12 cellular contexts compared by ENCODE assay signal in the genomic region with DNA sequence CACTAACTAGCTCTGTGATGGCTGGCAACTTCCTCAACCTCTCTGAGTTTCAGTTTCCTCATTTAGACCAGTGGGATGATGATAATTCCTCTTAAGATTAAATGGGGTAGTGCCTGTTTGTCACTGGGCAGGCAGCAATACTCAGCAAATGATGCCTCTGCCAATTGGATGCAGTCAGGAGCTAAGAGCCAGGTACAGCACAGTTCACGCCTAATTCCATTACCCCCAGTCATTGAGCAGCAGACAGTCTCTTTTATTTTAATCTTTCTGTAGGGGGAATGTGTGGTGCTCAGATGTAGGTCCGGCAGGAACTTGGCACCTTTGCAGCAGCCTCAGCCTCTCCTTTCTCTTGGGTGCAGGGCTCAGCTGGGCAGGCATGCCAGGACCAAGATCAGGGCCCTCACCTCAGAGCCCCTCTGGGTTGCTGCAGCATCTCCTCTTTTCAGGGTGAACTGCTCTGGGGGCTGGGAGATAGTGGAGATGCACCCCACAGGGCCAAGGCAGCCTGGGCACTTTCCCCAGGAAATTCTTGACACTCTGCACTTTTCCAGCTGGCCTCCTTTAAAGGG.
"Had no signal": no experiment of that assay in that cellular context is flagged by ENCODE, and none has a peak within 500 bp of the region (broad histone marks: within the 10 kb centered on the region; RNA-seq: fewer than 3 reads in every experiment).

No MANE protein-coding gene starts in this region.

- H3K36me3 ChIP-seq: breast epithelium, neutrophil, tibial nerve had no signal

- H3K4me3 Mint-ChIP-seq: activated CD4-positive, alpha-beta memory T cell treated with anti-CD3 and anti-CD28 coated beads, Interleukin-2, amount 10 ng/mL, durations not matched to agents 7 days and 5 days; activated CD4-positive, alpha-beta T cell treated with anti-CD3 and anti-CD28 coated beads for 36 hours; endodermal cell; naive B cell; stimulated activated memory B cell treated with anti-CD40 and anti-IgM and Interleukin-4, amounts not matched to agents 10 μg/mL and 1 μg/mL and 100 μg/mL, for 72 hours; T-helper 17 cell had no signal

- H3K4me1 ChIP-seq: breast epithelium, tibial nerve had no signal

- H3K4me3 ChIP-seq: breast epithelium, tibial nerve had no signal

- H3K9me3 Mint-ChIP-seq: activated CD4-positive, alpha-beta memory T cell treated with anti-CD3 and anti-CD28 coated beads, Interleukin-2, amount 10 ng/mL, durations not matched to agents 7 days and 5 days; endodermal cell; stimulated activated memory B cell treated with anti-CD40 and anti-IgM and Interleukin-4, amounts not matched to agents 10 μg/mL and 1 μg/mL and 100 μg/mL, for 72 hours had no signal

- DNase-seq: activated CD4-positive, alpha-beta memory T cell treated with anti-CD3 and anti-CD28 coated beads, Interleukin-2, amount 10 ng/mL, durations not matched to agents 7 days and 5 days; activated CD4-positive, alpha-beta T cell treated with anti-CD3 and anti-CD28 coated beads for 36 hours; activated naive CD4-positive, alpha-beta T cell; aorta; naive B cell; stimulated activated CD4-positive, alpha-beta T cell treated with anti-CD3 and anti-CD28 coated beads, Interleukin-2, amount 100 ng/mL, for 48 hours; T-helper 17 cell had no signal

- H3K9me3 ChIP-seq: breast epithelium, neutrophil, tibial nerve had no signal

- H3K27me3 ChIP-seq: breast epithelium had no signal

- H3K36me3 Mint-ChIP-seq: naive B cell; stimulated activated memory B cell treated with anti-CD40 and anti-IgM and Interleukin-4, amounts not matched to agents 10 μg/mL and 1 μg/mL and 100 μg/mL, for 72 hours had no signal

- H3K27ac ChIP-seq: breast epithelium, neutrophil, tibial nerve had no signal

- H3K27ac Mint-ChIP-seq: activated CD4-positive, alpha-beta memory T cell treated with anti-CD3 and anti-CD28 coated beads, Interleukin-2, amount 10 ng/mL, durations not matched to agents 7 days and 5 days; activated CD4-positive, alpha-beta T cell treated with anti-CD3 and anti-CD28 coated beads for 36 hours; endodermal cell; stimulated activated memory B cell treated with anti-CD40 and anti-IgM and Interleukin-4, amounts not matched to agents 10 μg/mL and 1 μg/mL and 100 μg/mL, for 72 hours; T-helper 17 cell had no signal

- H3K27me3 Mint-ChIP-seq: activated CD4-positive, alpha-beta memory T cell treated with anti-CD3 and anti-CD28 coated beads, Interleukin-2, amount 10 ng/mL, durations not matched to agents 7 days and 5 days; activated CD4-positive, alpha-beta T cell treated with anti-CD3 and anti-CD28 coated beads for 36 hours; T-helper 17 cell had no signal

- H3K4me1 Mint-ChIP-seq: activated CD4-positive, alpha-beta memory T cell treated with anti-CD3 and anti-CD28 coated beads, Interleukin-2, amount 10 ng/mL, durations not matched to agents 7 days and 5 days; activated CD4-positive, alpha-beta T cell treated with anti-CD3 and anti-CD28 coated beads for 36 hours; naive B cell; stimulated activated memory B cell treated with anti-CD40 and anti-IgM and Interleukin-4, amounts not matched to agents 10 μg/mL and 1 μg/mL and 100 μg/mL, for 72 hours had no signal
